ENCODE assay signal across 8 cellular contexts in the genomic region with DNA sequence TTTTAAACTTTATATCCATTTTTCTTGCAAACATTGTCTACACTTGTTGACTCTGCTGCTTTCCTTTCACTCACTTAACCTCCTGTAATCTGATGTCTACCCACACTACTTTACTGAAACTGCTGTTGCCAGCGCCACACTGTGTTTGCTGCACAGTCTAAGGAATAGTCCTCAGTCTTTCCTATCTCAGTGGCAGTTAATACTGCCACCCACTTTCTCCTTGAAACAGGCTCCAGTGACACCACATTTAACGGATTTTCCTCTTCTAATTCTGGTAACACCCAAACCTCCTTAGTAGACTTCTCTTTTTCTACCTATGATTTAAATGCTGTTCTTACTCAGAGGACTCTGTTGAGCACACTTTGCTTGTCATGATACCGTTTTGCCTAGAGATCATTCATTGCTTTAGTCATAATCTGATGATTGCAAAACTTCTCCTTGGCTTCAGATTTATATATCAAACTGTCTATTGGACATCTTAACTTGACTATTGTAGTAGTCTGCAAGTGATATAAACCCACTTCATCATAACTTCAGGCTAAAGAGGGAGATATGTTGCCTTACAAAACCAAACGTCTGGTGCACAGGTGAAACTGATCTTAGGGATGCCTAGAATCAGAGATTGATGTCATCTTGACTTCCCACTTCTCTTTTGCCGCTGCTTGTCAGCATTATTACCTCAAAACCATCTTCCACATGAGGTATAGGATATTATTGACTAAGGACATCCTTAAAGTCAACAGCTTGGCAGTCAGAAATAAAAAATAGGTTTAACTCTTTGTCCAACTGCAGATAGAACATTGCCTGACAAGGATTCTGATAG.
DNase-seq lines count a peak whose midpoint lies in the region; ATAC-seq, FAIRE-seq and TF ChIP-seq lines count a peak whose summit lies in the region.

No MANE protein-coding gene starts in this region.

- BruUV-seq in Caco-2 (replicated peaks; lab: Mats Ljungman, UMichigan), result no TSS peak

- no peaks in the 10 kb centered on the region for H3K36me3 ChIP-seq in pancreas
- H3K36me3 ChIP-seq in Caco-2 (ENCODE audit: control insufficient read depth, insufficient read depth, low read length), result 0 out of 2 replicates have a peak, but pooled peaks cover 1% of the 10 kb centered on the region

- H3K27ac Mint-ChIP-seq in activated B cell treated with CpG ODN at 0.5 μM for 24 hours (peak overlapping the region; percentile 84), Caco-2 (ENCODE audit: unreplicated experiment) (no peak overlapping the region)

- H3K36me3 Mint-ChIP-seq in activated B cell treated with CpG ODN at 0.5 μM for 24 hours (ENCODE audit: low read depth), result peaks cover 28% of the 10 kb centered on the region
- H3K36me3 Mint-ChIP-seq in Caco-2 (ENCODE audit: insufficient read depth, unreplicated experiment), result peaks cover 13% of the 10 kb centered on the region

- H3K27me3 ChIP-seq in pancreas, result no peaks in the 10 kb centered on the region
- no peaks in the 10 kb centered on the region for H3K27me3 ChIP-seq in Caco-2 (replicated peaks; ENCODE audit: control insufficient read depth, insufficient read depth, low read length)

- peak overlapping the region; percentile 47 for H3K4me3 Mint-ChIP-seq in activated B cell treated with CpG ODN at 0.5 μM for 24 hours
- no peak overlapping the region for H3K4me3 Mint-ChIP-seq in Caco-2 (ENCODE audit: unreplicated experiment)

- H3K9me3 Mint-ChIP-seq in activated B cell treated with CpG ODN at 0.5 μM for 24 hours (no peaks in the 10 kb centered on the region), Caco-2 (ENCODE audit: unreplicated experiment) (no peaks in the 10 kb centered on the region)

- H3K4me1 Mint-ChIP-seq in activated B cell treated with CpG ODN at 0.5 μM for 24 hours, result peaks cover 47% of the 10 kb centered on the region
- peaks cover 14% of the 10 kb centered on the region for H3K4me1 Mint-ChIP-seq in Caco-2 (ENCODE audit: low read depth, unreplicated experiment)

- 57 to 65% methylated on average over 5 of the region's 5 CpGs for WGBS in pancreas, 2 donors

- H3K27me3 Mint-ChIP-seq in activated B cell treated with CpG ODN at 0.5 μM for 24 hours (no peaks in the 10 kb centered on the region), Caco-2 (ENCODE audit: insufficient read depth, unreplicated experiment) (no peaks in the 10 kb centered on the region)

- H3K9me3 ChIP-seq in pancreas (no peaks in the 10 kb centered on the region), Caco-2 (no peaks in the 10 kb centered on the region)

- CTCF ChIA-PET in activated B cell treated with CpG ODN at 0.5 μM for 24 hours (lab: Charles Lee) (interaction anchor here (0.6 to 1.3 kb wide), 2 partner anchors 84 to 95 kb away, joined by 3 to 4 read pairs; a partner anchor contains a TSS), Caco-2 (lab: Charles Lee) (no interaction called here)

- H3K4me1 ChIP-seq in pancreas, result peaks cover 0 to 15% (median 15%) of the 10 kb centered on the region in 3 donors
- peaks cover 8% of the 10 kb centered on the region; the same call in 1 of the 2 replicates for H3K4me1 ChIP-seq in Caco-2

- TF ChIP-seq CTCF in activated B cell treated with CpG ODN at 0.5 μM for 24 hours (IDR thresholded peaks at IDR 0.05), result no peak
- no peak for TF ChIP-seq CTCF in pancreas (IDR thresholded peaks at IDR 0.05)
- no peak for TF ChIP-seq CTCF in Caco-2 (IDR thresholded peaks at IDR 0.05; ENCODE audit: insufficient read depth in 1 of 2, low read depth in 1 of 2, low read length in 1 of 2, severe bottlenecking in 1 of 2, unreplicated experiment in 1 of 2)

- POLR2A ChIA-PET in activated B cell treated with CpG ODN at 0.5 μM for 24 hours (lab: Charles Lee) (interaction anchor here (0.6 kb wide), 1 partner anchor 35 kb away, joined by 4 read pairs; no protein-coding TSS in a partner anchor), Caco-2 (lab: Charles Lee) (no interaction called here)

- peak; percentile 38 for ATAC-seq in GM18870 (IDR thresholded peaks at IDR 0.05; ENCODE audit: unreplicated experiment)
- ATAC-seq in HG03159 (IDR thresholded peaks at IDR 0.05; ENCODE audit: unreplicated experiment), result peak; percentile 55
- ATAC-seq in activated B cell treated with CpG ODN at 0.5 μM for 24 hours (ENCODE audit: low read depth), result peak; percentile 67
- ATAC-seq in pancreas, result peak in 3 of 4 donors; percentile 23 to 45 (median 40)

- H3K27ac ChIP-seq in pancreas, result no peak overlapping the region

- FAIRE-seq in pancreas (lab: Jason Lieb, UNC), result no peak

- H3K4me3 ChIP-seq in pancreas (no peak overlapping the region), Caco-2 (ENCODE audit: low read depth, low read length) (no peak overlapping the region)

- DNase-seq in activated B cell treated with CpG ODN at 0.5 μM for 24 hours, result no peak
- DNase-seq in pancreas, result no peak
- DNase-seq in medulla oblongata (ENCODE audit: extremely low spot score), result no peak
- DNase-seq in Caco-2, result no peak
- no peak for DNase-seq in middle frontal gyrus (ENCODE audit: extremely low spot score, low spot score)
- no peak for DNase-seq in NCI-H187 treated with DMSO at 0.1 percent for 48 hours (lab: John Stamatoyannopoulos, UW)

- intact Hi-C loops in activated B cell treated with CpG ODN at 0.5 μM for 24 hours (cut with micrococcal nuclease) (loop anchor here (1.0 to 2.0 kb wide), 3 partner anchors 16 to 79 kb away; no protein-coding TSS in a partner anchor), pancreas (cut with DNase I) (no loop called here), Caco-2 (cut with micrococcal nuclease; ENCODE audit: unreplicated experiment) (no loop called here)
